ENCODE assay signal across 19 cellular contexts in the genomic region with DNA sequence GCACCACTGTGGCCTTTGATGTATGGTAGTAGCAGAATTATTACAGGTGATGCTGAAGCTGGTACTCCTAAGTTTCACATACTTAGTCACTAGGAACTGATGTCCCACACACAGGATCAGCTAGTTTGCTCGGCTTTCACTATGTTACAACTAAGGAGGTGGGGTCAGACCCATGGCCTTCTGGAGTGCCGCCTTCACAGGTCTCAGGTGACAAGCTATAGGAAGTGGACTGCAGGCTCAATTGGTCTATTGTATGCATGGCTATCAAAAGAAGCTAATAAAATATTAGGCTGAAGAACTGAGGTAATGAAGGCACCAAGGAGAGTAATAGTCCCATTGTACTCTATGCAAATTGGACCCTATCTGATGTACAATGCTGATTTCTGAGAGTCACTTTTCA.
DNase-seq lines count a peak whose midpoint lies in the region; ATAC-seq, FAIRE-seq and TF ChIP-seq lines count a peak whose summit lies in the region.
"Had no signal": no experiment of that assay in that cellular context is flagged by ENCODE, and none has a peak within 500 bp of the region (broad histone marks: within the 10 kb centered on the region; RNA-seq: fewer than 3 reads in every experiment).

No MANE protein-coding gene starts in this region.

- H3K36me3 Mint-ChIP-seq in neural progenitor cell, result peaks cover 3% of the 10 kb centered on the region
- no peaks in the 10 kb centered on the region for H3K36me3 Mint-ChIP-seq in CD14-positive monocyte

- TF ChIP-seq CTCF in GM12878 (IDR thresholded peaks at IDR 0.05 in 2 of 3, conservative IDR thresholded peaks at IDR 0.05 in 1 of 3; ENCODE audit: control insufficient read depth in 2 of 3, extremely low read depth in 1 of 3, insufficient read depth in 1 of 3, low read depth in 3 of 3, low read length in 3 of 3) (no peak), neural progenitor cell (IDR thresholded peaks at IDR 0.05) (no peak), CD14-positive monocyte (IDR thresholded peaks at IDR 0.05) (no peak)

- no peaks in the 10 kb centered on the region for H3K27me3 Mint-ChIP-seq in neural progenitor cell (ENCODE audit: insufficient read depth, low read depth)
- no peaks in the 10 kb centered on the region for H3K27me3 Mint-ChIP-seq in CD14-positive monocyte (ENCODE audit: low read depth in 3 of 3)
- H3K27me3 Mint-ChIP-seq: CD4-positive, alpha-beta T cell had no signal

- FAIRE-seq in GM12878 (lab: Jason Lieb, UNC), result no peak
- FAIRE-seq: D721Med, G401.6, GM12892 had no signal

- H3K4me1 Mint-ChIP-seq in neural progenitor cell, result peaks cover 14% of the 10 kb centered on the region
- H3K4me1 Mint-ChIP-seq in CD14-positive monocyte, result no peaks in the 10 kb centered on the region

- CTCF ChIA-PET in GM12878 (lab: Yijun Ruan, JAX), result interaction anchor here (0.5 to 2.5 kb wide), 13 partner anchors 8 to 1039 kb away, joined by 3 to 14 read pairs (median 3); no protein-coding TSS in a partner anchor

- H3K9ac ChIP-seq in GM12878 (ENCODE audit: control insufficient read depth, insufficient read depth, low read length), result no peak overlapping the region
- no peak overlapping the region for H3K9ac ChIP-seq in neural progenitor cell
- H3K9ac ChIP-seq: BLaER1 treated with 17β-estradiol and CSF1 and Interleukin-3, amounts not matched to agents 10 nM and 100 nM had no signal

- H3K4me1 ChIP-seq in GM12878 (ENCODE audit: control insufficient read depth, insufficient read depth, low read length) (no peaks in the 10 kb centered on the region), neural progenitor cell (peaks cover 27% of the 10 kb centered on the region)
- H3K4me1 ChIP-seq: BLaER1 treated with 17β-estradiol and CSF1 and Interleukin-3, amounts not matched to agents 10 nM and 100 nM had no signal

- no peak overlapping the region for H3K27ac Mint-ChIP-seq in neural progenitor cell
- no peak overlapping the region for H3K27ac Mint-ChIP-seq in CD14-positive monocyte
- H3K27ac Mint-ChIP-seq: CD4-positive, alpha-beta T cell had no signal

- no peaks in the 10 kb centered on the region for H3K9me3 Mint-ChIP-seq in neural progenitor cell
- H3K9me3 Mint-ChIP-seq in CD14-positive monocyte, result peaks cover 0 to 6% (median 0%) of the 10 kb centered on the region in 7 donors

- no peak overlapping the region for H3K27ac ChIP-seq in GM12878 (ENCODE audit: control insufficient read depth, insufficient read depth)
- no peak overlapping the region for H3K27ac ChIP-seq in neural progenitor cell
- H3K27ac ChIP-seq: BLaER1 treated with 17β-estradiol and CSF1 and Interleukin-3, amounts not matched to agents 10 nM and 100 nM; HL-60 had no signal

- no peak for TF ChIP-seq POLR2A in GM12878 (IDR thresholded peaks at IDR 0.05; ENCODE audit: low read depth, low read length)

- DNase-seq in COLO829 (ENCODE audit: low spot score) (peak; percentile 2), NCI-H526 (lab: John Stamatoyannopoulos, UW) (peak; percentile 66 to 74), GM12878 (ENCODE audit: low read depth, low spot score) (no peak), neural progenitor cell (ENCODE audit: low spot score) (no peak), CD14-positive monocyte (ENCODE audit: low spot score) (no peak), LoVo (ENCODE audit: low spot score) (no peak), NCI-H1048 (lab: John Stamatoyannopoulos, UW) (no peak)
- DNase-seq: 8988T; ACHN; CD4-positive, alpha-beta T cell; DMS153; EL; GOT3; H9 had no signal

- peak; percentile 67 for ATAC-seq in GM12878

- POLR2A ChIA-PET in GM12878 (lab: Charles Lee), result interaction anchor here (0.6 to 1.7 kb wide), 13 partner anchors 10 to 167 kb away, joined by 3 to 6 read pairs (median 3); no protein-coding TSS in a partner anchor

- no peaks in the 10 kb centered on the region for H4K20me1 ChIP-seq in GM12878 (ENCODE audit: control insufficient read depth, insufficient read depth)
- peaks cover 4% of the 10 kb centered on the region for H4K20me1 ChIP-seq in neural progenitor cell (ENCODE audit: low read depth)
- H4K20me1 ChIP-seq: BLaER1 treated with 17β-estradiol and CSF1 and Interleukin-3, amounts not matched to agents 10 nM and 100 nM had no signal

- H3K4me2 ChIP-seq in GM12878 (ENCODE audit: control insufficient read depth, insufficient read depth) (no peak overlapping the region), neural progenitor cell (peak overlapping the region; percentile 36)
- H3K4me2 ChIP-seq: BLaER1 treated with 17β-estradiol and CSF1 and Interleukin-3, amounts not matched to agents 10 nM and 100 nM had no signal

- peaks cover 7% of the 10 kb centered on the region for H3F3A ChIP-seq in neural progenitor cell (ENCODE audit: low read depth)

- H2AFZ ChIP-seq in GM12878 (ENCODE audit: control insufficient read depth, low read depth, low read length) (no peak overlapping the region), neural progenitor cell (replicated peaks) (no peak overlapping the region)

- 23% methylated on average over 2 of the region's 2 CpGs for WGBS in GM12878 (ENCODE audit: insufficient coverage, insufficient replicate concordance, low lambda C conversion rate, missing lambda C conversion rate)

- SMC1A ChIA-PET in GM12878 (lab: Charles Lee; ENCODE audit: uncharacterized antibody, unreplicated experiment), result interaction anchor here (0.8 to 5.1 kb wide), 30 partner anchors 9 to 736 kb away, joined by 3 to 38 read pairs (median 4); no protein-coding TSS in a partner anchor

- no peaks in the 10 kb centered on the region for H3K79me2 ChIP-seq in GM12878 (ENCODE audit: control insufficient read depth, insufficient read depth, low read length)
- H3K79me2 ChIP-seq in neural progenitor cell (ENCODE audit: low read depth), result peaks cover 26% of the 10 kb centered on the region

- no TSS peak for BruUV-seq in GM12878 (replicated peaks; lab: Mats Ljungman, UMichigan)

- RAD21 ChIA-PET in GM12878 (lab: Charles Lee; ENCODE audit: unreplicated experiment), result interaction anchor here (0.7 to 3.7 kb wide), 20 partner anchors 8 to 774 kb away, joined by 3 to 28 read pairs (median 5); no protein-coding TSS in a partner anchor

- intact Hi-C loops in GM12878 (cut with micrococcal nuclease; ENCODE audit: unreplicated experiment), result loop anchor here (10.0 kb wide), 1 partner anchor 770 kb away; no protein-coding TSS in a partner anchor
- intact Hi-C loops in CD14-positive monocyte (cut with micrococcal nuclease), result no loop called here

- H3K27me3 ChIP-seq in GM12878 (replicated peaks in 1 of 2; ENCODE audit: control insufficient read depth in 2 of 2, insufficient read depth in 2 of 2, low read length in 1 of 2), result no peaks in the 10 kb centered on the region
- no peaks in the 10 kb centered on the region for H3K27me3 ChIP-seq in neural progenitor cell
- H3K27me3 ChIP-seq: BLaER1 treated with 17β-estradiol and CSF1 and Interleukin-3, amounts not matched to agents 10 nM and 100 nM had no signal

- H3K4me3 Mint-ChIP-seq in neural progenitor cell, result no peak overlapping the region
- H3K4me3 Mint-ChIP-seq in CD14-positive monocyte, result no peak overlapping the region
- H3K4me3 Mint-ChIP-seq: CD4-positive, alpha-beta T cell; H9 had no signal

- H3K4me3 ChIP-seq in GM12878 (no peak overlapping the region), neural progenitor cell (no peak overlapping the region)
- H3K4me3 ChIP-seq: BLaER1 treated with 17β-estradiol and CSF1 and Interleukin-3, amounts not matched to agents 10 nM and 100 nM had no signal

- H3K9me3 ChIP-seq in GM12878 (replicated peaks; ENCODE audit: control insufficient read depth, insufficient read depth, low read length) (no peaks in the 10 kb centered on the region; the same call in 2 of the 3 replicates), neural progenitor cell (ENCODE audit: low read depth) (no peaks in the 10 kb centered on the region)
- H3K9me3 ChIP-seq: BLaER1 treated with 17β-estradiol and CSF1 and Interleukin-3, amounts not matched to agents 10 nM and 100 nM had no signal

- TF ChIP-seq EP300 in GM12878 (IDR thresholded peaks at IDR 0.05; ENCODE audit: borderline replicate concordance in 1 of 2, control insufficient read depth in 1 of 2, low read depth in 2 of 2, low read length in 2 of 2), result no peak

- TF ChIP-seq RAD21 in GM12878 (IDR thresholded peaks at IDR 0.05; ENCODE audit: insufficient read depth, low read depth, low read length), result no peak

- in situ Hi-C loops in GM12878 (cut with MboI), result no loop called here

- H3K36me3 ChIP-seq in GM12878 (ENCODE audit: control insufficient read depth in 2 of 2, insufficient read depth in 2 of 2, low read length in 1 of 2) (no peaks in the 10 kb centered on the region), neural progenitor cell (no peaks in the 10 kb centered on the region)
- H3K36me3 ChIP-seq: BLaER1 treated with 17β-estradiol and CSF1 and Interleukin-3, amounts not matched to agents 10 nM and 100 nM had no signal

TF ChIP-seq in GM12878, 131 proteins besides CTCF, POLR2A, EP300 and RAD21:
- peak in 1 of 2 experiments; percentile 42; a peak in 1 of 4 replicates for TF ChIP-seq BHLHE40 (IDR thresholded peaks at IDR 0.05; ENCODE audit: borderline replicate concordance in 1 of 2, low read depth in 2 of 2, low read length in 1 of 2)
- TF ChIP-seq JUNB (IDR thresholded peaks at IDR 0.05), result no peak
- 0 out of 2 replicates have a peak, but pooled peaks have one; percentile 10 for TF ChIP-seq RELB (IDR thresholded peaks at IDR 0.05; ENCODE audit: low read depth)
- TF ChIP-seq ZSCAN29 (IDR thresholded peaks at IDR 0.05), result no peak
TF ChIP-seq in GM12878: peak in this region for 2.

Comparison
In these comparisons a context has a peak if more than half of its experiments do, and no peak if none do; other contexts are left out.
1. DNase-seq: peak in COLO829 (single experiment) and NCI-H526 (2 of 2); none in GM12878 (single experiment), neural progenitor cell (single experiment), CD14-positive monocyte (single experiment), LoVo (single experiment) and NCI-H1048 (single experiment).